Comparison of ENCODE assay signal across 8 cellular contexts in the genomic region with DNA sequence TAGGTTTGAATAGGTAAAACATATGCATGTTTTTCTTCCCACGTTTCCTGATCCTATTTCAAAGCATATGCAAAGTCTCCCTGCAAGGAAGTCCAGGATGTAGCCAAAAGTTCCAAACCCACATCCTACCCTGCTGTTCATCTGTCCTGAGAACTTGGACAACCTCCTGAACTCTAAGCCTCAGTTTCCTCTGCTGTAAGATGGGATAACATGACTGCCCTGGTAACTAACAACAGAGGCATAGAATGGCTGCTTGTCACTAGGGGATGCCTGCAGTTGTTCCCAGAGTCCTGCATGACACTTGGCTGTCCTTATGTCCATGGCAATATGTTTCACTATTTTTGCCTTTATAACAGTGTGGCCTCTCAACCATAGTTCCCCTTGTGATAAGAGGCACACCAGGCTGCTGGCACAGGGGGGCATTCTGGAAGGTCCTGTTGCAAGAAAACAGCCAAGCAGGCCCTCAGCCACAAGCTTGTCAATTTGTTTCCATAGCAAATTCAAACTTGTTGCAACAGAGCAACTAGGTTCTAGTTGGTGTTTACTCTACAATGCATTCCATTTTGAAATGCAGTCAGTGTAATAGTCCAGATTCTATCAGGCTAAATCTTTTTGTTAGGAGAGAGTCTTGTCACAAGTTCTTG. TPM values are rescaled to one million over a fixed set of nuclear protein-coding genes. Genes with fewer than 3 reads are reported as not detected.
A peak's percentile ranks its signal among the peaks of the same experiment; 100 is the strongest.
DNase-seq lines count a peak whose midpoint lies in the region; ATAC-seq and TF ChIP-seq lines count a peak whose summit lies in the region.

No MANE protein-coding gene starts in this region.

- 60 to 85% methylated on average over 1 of the region's 1 CpG for WGBS in ectodermal cell, 2 experiments

- no peaks in the 10 kb centered on the region for H3K27me3 Mint-ChIP-seq in CD8-positive, alpha-beta memory T cell
- no peaks in the 10 kb centered on the region for H3K27me3 Mint-ChIP-seq in neural crest cell (ENCODE audit: low read depth)

- H3K27me3 ChIP-seq in CD8-positive, alpha-beta memory T cell (ENCODE audit: insufficient read depth, low read length, poor library complexity, severe bottlenecking), result no peaks in the 10 kb centered on the region
- no peaks in the 10 kb centered on the region for H3K27me3 ChIP-seq in ectodermal cell (ENCODE audit: control insufficient read depth, insufficient read depth, low read length, poor library complexity, severe bottlenecking)

- no peak for TF ChIP-seq POLR2A in NB4 (IDR thresholded peaks at IDR 0.05; ENCODE audit: extremely low read depth, insufficient read length)

- peaks cover 0 to 11% (median 0%) of the 10 kb centered on the region in 3 donors for H3K36me3 Mint-ChIP-seq in CD8-positive, alpha-beta memory T cell
- H3K36me3 Mint-ChIP-seq in neural crest cell (ENCODE audit: low read depth), result peaks cover 3% of the 10 kb centered on the region

- peaks cover 37 to 53% (median 46%) of the 10 kb centered on the region in 3 donors for H3K4me1 Mint-ChIP-seq in CD8-positive, alpha-beta memory T cell
- H3K4me1 Mint-ChIP-seq in neural crest cell, result peaks cover 39% of the 10 kb centered on the region

- H3K27ac ChIP-seq in CD8-positive, alpha-beta memory T cell (ENCODE audit: low read depth, low read length), result peak overlapping the region; percentile 85
- H3K27ac ChIP-seq in ectodermal cell (ENCODE audit: insufficient read depth, low read depth, low read length, poor library complexity, severe bottlenecking), result no peak overlapping the region

- H3K9me3 ChIP-seq in CD8-positive, alpha-beta memory T cell (ENCODE audit: low read length), result no peaks in the 10 kb centered on the region
- no peaks in the 10 kb centered on the region for H3K9me3 ChIP-seq in ectodermal cell (ENCODE audit: control insufficient read depth, low read length)

- TF ChIP-seq CTCF in NB4 (IDR thresholded peaks at IDR 0.05; ENCODE audit: low read depth, low read length) (no peak), neural crest cell (conservative IDR thresholded peaks at IDR 0.05) (no peak)

- peaks cover 34% of the 10 kb centered on the region for H3K4me1 ChIP-seq in CD8-positive, alpha-beta memory T cell (ENCODE audit: insufficient read depth, low read length)
- H3K4me1 ChIP-seq in ectodermal cell (ENCODE audit: control insufficient read depth, insufficient read depth, low read length), result peaks cover 26% of the 10 kb centered on the region

- H3K36me3 ChIP-seq in CD8-positive, alpha-beta memory T cell (ENCODE audit: insufficient read depth, low read length), result no peaks in the 10 kb centered on the region
- H3K36me3 ChIP-seq in ectodermal cell (ENCODE audit: control insufficient read depth, insufficient read depth, low read length), result no peaks in the 10 kb centered on the region

- ATAC-seq in HG02938 (IDR thresholded peaks at IDR 0.05; ENCODE audit: unreplicated experiment) (no peak), HG03342 (IDR thresholded peaks at IDR 0.05; ENCODE audit: unreplicated experiment) (no peak), GM21390 (IDR thresholded peaks at IDR 0.05; ENCODE audit: unreplicated experiment) (no peak)

- no peak overlapping the region for H3K4me3 ChIP-seq in CD8-positive, alpha-beta memory T cell (ENCODE audit: low read length)
- peak overlapping the region; percentile 82 for H3K4me3 ChIP-seq in NB4 (ENCODE audit: low read depth, low read length)
- H3K4me3 ChIP-seq in ectodermal cell (ENCODE audit: insufficient read depth, low read depth, low read length), result peak overlapping the region; percentile 72

- no peaks in the 10 kb centered on the region for H3K9me3 Mint-ChIP-seq in CD8-positive, alpha-beta memory T cell
- no peaks in the 10 kb centered on the region for H3K9me3 Mint-ChIP-seq in neural crest cell

- POLR2A ChIA-PET in CD8-positive, alpha-beta memory T cell (lab: Charles Lee), result interaction anchor here (1.9 to 2.6 kb wide), 2 partner anchors 12 to 14 kb away, joined by 16 to 42 read pairs; a partner anchor contains a TSS

- H3K4me3 Mint-ChIP-seq in CD8-positive, alpha-beta memory T cell, result peak overlapping the region; percentile 86 to 97 (median 92)
- H3K4me3 Mint-ChIP-seq in neural crest cell, result peak overlapping the region; percentile 99

- DNase-seq in CD8-positive, alpha-beta memory T cell, result no peak
- DNase-seq in NB4 (ENCODE audit: low read depth), result peak; percentile 44
- DNase-seq in neural crest cell (ENCODE audit: low read depth, low spot score), result no peak
- no peak for DNase-seq in NCI-H1092 treated with DMSO at 0.1 percent for 48 hours (lab: John Stamatoyannopoulos, UW)

- H3K27ac Mint-ChIP-seq in CD8-positive, alpha-beta memory T cell, result peak overlapping the region; percentile 15 to 97 (median 90)
- no peak overlapping the region for H3K27ac Mint-ChIP-seq in neural crest cell (ENCODE audit: unreplicated experiment)

- CTCF ChIA-PET in CD8-positive, alpha-beta memory T cell (lab: Charles Lee), result interaction anchor here (1.0 to 4.0 kb wide), 5 partner anchors 11 to 63 kb away, joined by 3 to 16 read pairs (median 8); a partner anchor contains a TSS

RNA-seq across cellular contexts. Expression of a gene that starts 1.5 kb away (rescaled TPM):
- total RNA-seq in CD8-positive, alpha-beta memory T cell, result 100 to 1,000 TPM; 297 to 299 TPM
- polyA plus RNA-seq in CD8-positive, alpha-beta memory T cell, result 46.0 TPM
- 528 TPM for polyA plus RNA-seq in ectodermal cell (2013, experiment 1 of 4)
- polyA plus RNA-seq in ectodermal cell (2013, experiment 2 of 4), result 490 TPM
- 359 TPM for polyA plus RNA-seq in ectodermal cell (2013, experiment 3 of 4)
- polyA plus RNA-seq in ectodermal cell (2013, experiment 4 of 4), result 394 TPM
- total RNA-seq in neural crest cell, result 294 and 304 TPM in 2 replicates

RNA-seq across cellular contexts. Expression of a gene that starts 12.1 kb away (rescaled TPM):
- total RNA-seq in CD8-positive, alpha-beta memory T cell, result 100 to 1,000 TPM; 122 to 131 TPM
- 92.2 TPM for polyA plus RNA-seq in CD8-positive, alpha-beta memory T cell
- 30.4 TPM for polyA plus RNA-seq in ectodermal cell (2013, experiment 1 of 4)
- 35.6 TPM for polyA plus RNA-seq in ectodermal cell (2013, experiment 2 of 4)
- 32.6 TPM for polyA plus RNA-seq in ectodermal cell (2013, experiment 3 of 4)
- polyA plus RNA-seq in ectodermal cell (2013, experiment 4 of 4), result 33.5 TPM
- total RNA-seq in neural crest cell, result 37.3 and 49.3 TPM in 2 replicates

RNA-seq across cellular contexts. Expression of a gene that starts 14.4 kb away (rescaled TPM):
- 100 to 1,000 TPM; 106 to 111 TPM for total RNA-seq in CD8-positive, alpha-beta memory T cell
- polyA plus RNA-seq in CD8-positive, alpha-beta memory T cell, result 45.9 TPM
- polyA plus RNA-seq in ectodermal cell (2013, experiment 1 of 4), result 120 TPM
- polyA plus RNA-seq in ectodermal cell (2013, experiment 2 of 4), result 111 TPM
- 81.7 TPM for polyA plus RNA-seq in ectodermal cell (2013, experiment 3 of 4)
- polyA plus RNA-seq in ectodermal cell (2013, experiment 4 of 4), result 100 TPM
- total RNA-seq in neural crest cell, result 99.8 and 102 TPM in 2 replicates

RNA-seq across cellular contexts. Expression of a gene that starts 24.4 kb away (rescaled TPM):
- total RNA-seq in CD8-positive, alpha-beta memory T cell, result 10 to 100 TPM; 69.4 to 75.9 TPM
- 25.0 TPM for polyA plus RNA-seq in CD8-positive, alpha-beta memory T cell
- 53.3 TPM for polyA plus RNA-seq in ectodermal cell (2013, experiment 1 of 4)
- polyA plus RNA-seq in ectodermal cell (2013, experiment 2 of 4), result 51.6 TPM
- 30.4 TPM for polyA plus RNA-seq in ectodermal cell (2013, experiment 3 of 4)
- 36.2 TPM for polyA plus RNA-seq in ectodermal cell (2013, experiment 4 of 4)
- total RNA-seq in neural crest cell, result 47.0 and 52.7 TPM in 2 replicates

RNA-seq across cellular contexts. Expression of a gene that starts 24.7 kb away (rescaled TPM):
- 10 to 100 TPM; 29.6 to 29.7 TPM for total RNA-seq in CD8-positive, alpha-beta memory T cell
- polyA plus RNA-seq in CD8-positive, alpha-beta memory T cell, result 4.2 TPM
- polyA plus RNA-seq in ectodermal cell (2013, experiment 1 of 4), result 36.4 TPM
- 38.3 TPM for polyA plus RNA-seq in ectodermal cell (2013, experiment 2 of 4)
- polyA plus RNA-seq in ectodermal cell (2013, experiment 3 of 4), result 38.8 TPM
- 44.8 TPM for polyA plus RNA-seq in ectodermal cell (2013, experiment 4 of 4)
- total RNA-seq in neural crest cell, result 30.4 and 33.0 TPM in 2 replicates
